24 cellular contexts compared by ENCODE assay signal in the genomic region with DNA sequence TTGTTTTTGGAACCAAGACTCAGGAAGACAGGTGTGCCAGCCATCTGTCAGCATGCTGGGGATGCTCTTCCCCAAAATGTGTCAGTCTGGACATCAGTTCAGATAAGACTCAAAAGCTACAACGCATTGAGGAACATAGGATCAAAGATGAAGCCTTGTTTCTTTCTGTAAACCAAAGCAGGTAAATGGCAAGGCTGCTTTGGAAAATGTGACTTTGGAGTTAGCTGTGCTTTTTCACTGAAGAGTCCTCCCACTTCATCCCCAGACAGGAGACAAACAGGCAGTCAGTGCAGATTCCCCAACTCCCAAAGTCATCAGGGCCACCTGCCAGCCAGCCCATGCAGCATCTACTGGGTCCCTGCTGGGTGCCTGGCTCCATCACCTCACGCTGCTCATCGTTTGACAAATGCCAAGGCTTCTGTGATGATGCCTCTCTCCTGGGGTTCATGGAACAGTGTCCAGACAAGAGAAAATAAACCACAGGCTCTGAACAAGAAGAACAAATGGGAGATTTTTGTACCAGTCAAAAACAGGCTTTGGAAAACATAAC.
"Had no signal": no experiment of that assay in that cellular context is flagged by ENCODE, and none has a peak within 500 bp of the region (broad histone marks: within the 10 kb centered on the region; RNA-seq: fewer than 3 reads in every experiment).

No MANE protein-coding gene starts in this region.

- DNase-seq: activated CD4-positive, alpha-beta memory T cell treated with anti-CD3 and anti-CD28 coated beads for 36 hours; activated CD4-positive, alpha-beta T cell treated with anti-CD3 and anti-CD28 coated beads for 48 hours; activated naive CD4-positive, alpha-beta T cell treated with Interleukin-2 at 50 U/mL for 16 hours; activated naive CD8-positive, alpha-beta T cell treated with anti-CD3 and anti-CD28 coated beads, Interleukin-2, amount 10 ng/mL, durations not matched to agents 7 days and 5 days; activated T-cell treated with anti-CD3 and anti-CD28 coated beads, Interleukin-2, amount 50 U/mL, for 48 hours; amniotic stem cell; effector CD4-positive, alpha-beta T cell; erythroblast; foreskin fibroblast; left colon; ovary; spleen; stimulated activated CD4-positive, alpha-beta T cell treated with anti-CD3 and anti-CD28 coated beads, Interleukin-4, amount 100 ng/mL, for 1 hour; stimulated activated naive CD4-positive, alpha-beta T cell; testis; upper lobe of left lung had no signal

- H3K9me3 Mint-ChIP-seq: activated naive CD8-positive, alpha-beta T cell treated with anti-CD3 and anti-CD28 coated beads, Interleukin-2, amount 10 ng/mL, durations not matched to agents 7 days and 5 days; dendritic cell treated with granulocyte-macrophage colony-stimulating factor and Interleukin-4, amounts not matched to agents 40 ng/mL and 50 ng/mL, for 4 days had no signal

- H3K36me3 Mint-ChIP-seq: activated CD4-positive, alpha-beta memory T cell treated with anti-CD3 and anti-CD28 coated beads for 36 hours; activated naive CD8-positive, alpha-beta T cell treated with anti-CD3 and anti-CD28 coated beads, Interleukin-2, amount 10 ng/mL, durations not matched to agents 7 days and 5 days; memory B cell had no signal

- H3K4me3 Mint-ChIP-seq: activated CD4-positive, alpha-beta memory T cell treated with anti-CD3 and anti-CD28 coated beads for 36 hours; activated naive CD8-positive, alpha-beta T cell treated with anti-CD3 and anti-CD28 coated beads, Interleukin-2, amount 10 ng/mL, durations not matched to agents 7 days and 5 days; dendritic cell treated with granulocyte-macrophage colony-stimulating factor and Interleukin-4, amounts not matched to agents 40 ng/mL and 50 ng/mL, for 4 days; memory B cell; nephron had no signal

- H3K27me3 ChIP-seq: neutrophil, ovary, right atrium auricular region, spleen, testis, upper lobe of left lung had no signal

- H3K4me3 ChIP-seq: ovary, prostate gland, right atrium auricular region, spleen, testis, upper lobe of left lung had no signal

- FAIRE-seq: bronchial epithelial cell, keratinocyte had no signal

- H3K27ac Mint-ChIP-seq: activated CD4-positive, alpha-beta memory T cell treated with anti-CD3 and anti-CD28 coated beads for 36 hours; activated naive CD8-positive, alpha-beta T cell treated with anti-CD3 and anti-CD28 coated beads, Interleukin-2, amount 10 ng/mL, durations not matched to agents 7 days and 5 days; dendritic cell treated with granulocyte-macrophage colony-stimulating factor and Interleukin-4, amounts not matched to agents 40 ng/mL and 50 ng/mL, for 4 days; memory B cell; nephron had no signal

- H3K27ac ChIP-seq: neutrophil, ovary, prostate gland, right atrium auricular region, spleen, testis, upper lobe of left lung had no signal

- H3K4me1 ChIP-seq: prostate gland, right atrium auricular region, spleen, testis, upper lobe of left lung had no signal

- H3K27me3 Mint-ChIP-seq: activated CD4-positive, alpha-beta memory T cell treated with anti-CD3 and anti-CD28 coated beads for 36 hours; activated naive CD8-positive, alpha-beta T cell treated with anti-CD3 and anti-CD28 coated beads, Interleukin-2, amount 10 ng/mL, durations not matched to agents 7 days and 5 days; dendritic cell treated with granulocyte-macrophage colony-stimulating factor and Interleukin-4, amounts not matched to agents 40 ng/mL and 50 ng/mL, for 4 days; memory B cell had no signal

- H3K36me3 ChIP-seq: neutrophil, ovary, prostate gland, right atrium auricular region, spleen, upper lobe of left lung had no signal

- H3K9me3 ChIP-seq: neutrophil, ovary, prostate gland, spleen, testis, upper lobe of left lung had no signal

- H3K4me1 Mint-ChIP-seq: activated naive CD8-positive, alpha-beta T cell treated with anti-CD3 and anti-CD28 coated beads, Interleukin-2, amount 10 ng/mL, durations not matched to agents 7 days and 5 days; memory B cell had no signal
